21 cellular contexts compared by ENCODE assay signal in genomic region chr7:51304729-51305128, GRCh38. TPM values are rescaled to one million over a fixed set of nuclear protein-coding genes. Genes with fewer than 3 reads are reported as not detected.
DNase-seq lines count a peak whose midpoint lies in the region; ATAC-seq and TF ChIP-seq lines count a peak whose summit lies in the region.
"Had no signal": no experiment of that assay in that cellular context is flagged by ENCODE, and none has a peak within 500 bp of the region (broad histone marks: within the 10 kb centered on the region; RNA-seq: fewer than 3 reads in every experiment).

No MANE protein-coding gene starts in this region.

- no peak overlapping the region for H3K9ac ChIP-seq in colonic mucosa (ENCODE audit: low read depth in 2 of 2, low read length in 2 of 2)

- no peak overlapping the region for H3K4me3 Mint-ChIP-seq in type B pancreatic cell
- H3K4me3 Mint-ChIP-seq: CD14-positive monocyte, IgD-negative memory B cell had no signal

- H3K4me1 Mint-ChIP-seq in type B pancreatic cell (ENCODE audit: unreplicated experiment): peaks cover 20% of the 10 kb centered on the region
- H3K4me1 Mint-ChIP-seq: CD14-positive monocyte, IgD-negative memory B cell had no signal

- no peaks in the 10 kb centered on the region for H3K9me3 ChIP-seq in colonic mucosa
- H3K9me3 ChIP-seq: MG63, SJCRH30 had no signal

- no peaks in the 10 kb centered on the region for H3K36me3 ChIP-seq in colonic mucosa
- H3K36me3 ChIP-seq: MG63, SJCRH30 had no signal

- H3K4me3 ChIP-seq in colonic mucosa: no peak overlapping the region
- H3K4me3 ChIP-seq: MG63, PC-9, SJCRH30 had no signal

- H3K27ac Mint-ChIP-seq in type B pancreatic cell: peak overlapping the region; percentile 20
- H3K27ac Mint-ChIP-seq: IgD-negative memory B cell had no signal

- H3K4me1 ChIP-seq in colonic mucosa: no peaks in the 10 kb centered on the region
- H3K4me1 ChIP-seq: SJCRH30 had no signal

- no peaks in the 10 kb centered on the region for H3K27me3 ChIP-seq in colonic mucosa
- H3K27me3 ChIP-seq: MG63, SJCRH30 had no signal

- DNase-seq in NCI-H82 (lab: John Stamatoyannopoulos, UW) (peak; percentile 36), NCI-H82 treated with DMSO at 0.1 percent for 48 hours (lab: John Stamatoyannopoulos, UW; ENCODE audit: unreplicated experiment) (no peak), colonic mucosa (peak; percentile 7), left colon (no peak), type B pancreatic cell (ENCODE audit: extremely low spot score, unreplicated experiment) (no peak)
- no peak for DNase-seq in activated CD4-positive, alpha-beta T cell treated with anti-CD3 and anti-CD28 coated beads for 48 hours
- DNase-seq: DMS79 treated with DMSO at 0.1 percent for 48 hours, H7, Karpas-422, MG63, NCI-H1092, NCI-H146, NCI-H2029 treated with DMSO at 0.1 percent for 48 hours, NCI-H2171, PC-9, SJCRH30 had no signal

- H3K27ac ChIP-seq in colonic mucosa: no peak overlapping the region
- H3K27ac ChIP-seq: 22Rv1, PC-9, SJCRH30 had no signal

- H3K27me3 Mint-ChIP-seq in type B pancreatic cell: no peaks in the 10 kb centered on the region

- intact Hi-C loops in colonic mucosa (cut with DNase I): no loop called here
- intact Hi-C loops in left colon (cut with DNase I, micrococcal nuclease): loop anchor here in 1 of 2 donors (10.0 kb wide), 1 partner anchor 60 kb away; no protein-coding TSS in a partner anchor

- H3K36me3 Mint-ChIP-seq in type B pancreatic cell: no peaks in the 10 kb centered on the region
- H3K36me3 Mint-ChIP-seq: CD14-positive monocyte, IgD-negative memory B cell had no signal

- TF ChIP-seq CTCF in colonic mucosa (IDR thresholded peaks at IDR 0.05): no peak
- no peak for TF ChIP-seq CTCF in type B pancreatic cell (conservative IDR thresholded peaks at IDR 0.05)

- no peaks in the 10 kb centered on the region for H3K9me3 Mint-ChIP-seq in type B pancreatic cell
- H3K9me3 Mint-ChIP-seq: IgD-negative memory B cell had no signal

- ATAC-seq in left colon (peak; percentile 26), HG03095 (IDR thresholded peaks at IDR 0.05; ENCODE audit: unreplicated experiment) (no peak), GM19455 (IDR thresholded peaks at IDR 0.05; ENCODE audit: unreplicated experiment) (no peak)

RNA-seq across cellular contexts. Expression of gene COBL, which starts 11.9 kb away (rescaled TPM):
- total RNA-seq in colonic mucosa (10 to 100 TPM; 36.8 to 49.2 TPM), left colon (10 to 100 TPM; 66.1 to 75.7 TPM), type B pancreatic cell (ENCODE audit: low replicate concordance) (25.7 and 47.1 TPM in 2 replicates)

Comparison
In these comparisons a context has a peak if more than half of its experiments do, and no peak if none do; other contexts are left out.
1. DNase-seq: peak in NCI-H82 (single experiment) and colonic mucosa (single experiment); none in NCI-H82 treated with DMSO at 0.1 percent for 48 hours (single experiment), left colon (0 of 2), type B pancreatic cell (single experiment) and activated CD4-positive, alpha-beta T cell treated with anti-CD3 and anti-CD28 coated beads for 48 hours (single experiment).